Comparison of ENCODE assay signal across 12 cellular contexts in genomic region chr5:59661306-59661705, GRCh38.
A peak's percentile ranks its signal among the peaks of the same experiment; 100 is the strongest.
DNase-seq lines count a peak whose midpoint lies in the region; ATAC-seq, FAIRE-seq and TF ChIP-seq lines count a peak whose summit lies in the region.
"Had no signal": no experiment of that assay in that cellular context is flagged by ENCODE, and none has a peak within 500 bp of the region (broad histone marks: within the 10 kb centered on the region; RNA-seq: fewer than 3 reads in every experiment).

No MANE protein-coding gene starts in this region.

- no peak for ATAC-seq in GM21576 (IDR thresholded peaks at IDR 0.05; ENCODE audit: unreplicated experiment)
- no peak for ATAC-seq in activated T-cell treated with anti-CD3 and anti-CD28 coated beads, Interleukin-2, amount 50 U/mL, for 4 hours

- no peaks in the 10 kb centered on the region for H3K9me2 ChIP-seq in OCI-LY7 (ENCODE audit: insufficient read depth, low read length)

- H3K4me3 ChIP-seq in OCI-LY7 (ENCODE audit: low read depth, low read length, poor library complexity, severe bottlenecking): no peak overlapping the region
- H3K4me3 ChIP-seq in fibroblast of villous mesenchyme (ENCODE audit: low read depth, low read length): no peak overlapping the region

- H3K4me3 Mint-ChIP-seq in activated T-cell treated with anti-CD3 and anti-CD28 coated beads, Interleukin-2, amount 50 U/mL, for 4 hours: no peak overlapping the region
- H3K4me3 Mint-ChIP-seq: CD14-positive monocyte had no signal

- CTCF ChIA-PET in OCI-LY7 (lab: Charles Lee; ENCODE audit: unreplicated experiment): interaction anchor here (1.0 kb wide), 1 partner anchor 12 kb away, joined by 3 read pairs; no protein-coding TSS in a partner anchor

- H3K9me3 Mint-ChIP-seq in activated T-cell treated with anti-CD3 and anti-CD28 coated beads, Interleukin-2, amount 50 U/mL, for 4 hours: no peaks in the 10 kb centered on the region
- H3K9me3 Mint-ChIP-seq: brain, CD14-positive monocyte had no signal

- DNase-seq in GM19239 (ENCODE audit: insufficient read length, low spot score) (no peak), OCI-LY7 (ENCODE audit: low spot score) (no peak), fibroblast of villous mesenchyme (ENCODE audit: low read depth) (peak; percentile 29), renal cortical epithelial cell (ENCODE audit: low read depth) (peak; percentile 55), iPS-NIHi7 (ENCODE audit: extremely low spot score) (no peak), GM10266 (ENCODE audit: extremely low spot score) (no peak)
- no peak for DNase-seq in activated T-cell treated with anti-CD3 and anti-CD28 coated beads, Interleukin-2, amount 50 U/mL, for 4 hours
- DNase-seq: effector CD4-positive, alpha-beta T cell; foreskin keratinocyte had no signal

- intact Hi-C loops in OCI-LY7 (cut with micrococcal nuclease; ENCODE audit: unreplicated experiment): loop anchor here (10.0 kb wide), 1 partner anchor 477 kb away; no protein-coding TSS in a partner anchor

- H3K4me2 ChIP-seq in OCI-LY7 (ENCODE audit: low read length): no peak overlapping the region

- no peaks in the 10 kb centered on the region for H3K36me3 ChIP-seq in OCI-LY7 (ENCODE audit: insufficient read depth, low read length)

- H4K20me1 ChIP-seq in OCI-LY7 (ENCODE audit: insufficient read depth, low read length): no peaks in the 10 kb centered on the region

- peaks cover 4% of the 10 kb centered on the region for H3K4me1 Mint-ChIP-seq in activated T-cell treated with anti-CD3 and anti-CD28 coated beads, Interleukin-2, amount 50 U/mL, for 4 hours (ENCODE audit: low read depth)

- peak overlapping the region; percentile 81; the same call in 1 of the 2 replicates for H2AFZ ChIP-seq in OCI-LY7 (ENCODE audit: low read length)

- POLR2A ChIA-PET in OCI-LY7 (lab: Charles Lee): interaction anchor here (0.6 to 1.7 kb wide), 6 partner anchors 9 to 282 kb away, joined by 3 to 4 read pairs (median 3); no protein-coding TSS in a partner anchor

- H3K27ac ChIP-seq in OCI-LY7 (ENCODE audit: low read depth, low read length, poor library complexity, severe bottlenecking): no peak overlapping the region

- H3K27me3 Mint-ChIP-seq in activated T-cell treated with anti-CD3 and anti-CD28 coated beads, Interleukin-2, amount 50 U/mL, for 4 hours (ENCODE audit: low read depth): no peaks in the 10 kb centered on the region
- H3K27me3 Mint-ChIP-seq: brain had no signal

- H3K79me2 ChIP-seq in OCI-LY7 (ENCODE audit: insufficient read depth, low read depth, low read length): no peaks in the 10 kb centered on the region

- H3K9me3 ChIP-seq in OCI-LY7 (ENCODE audit: low read length): no peaks in the 10 kb centered on the region

- peak; percentile 79 for FAIRE-seq in GM19239 (lab: Jason Lieb, UNC)

- H3K4me1 ChIP-seq in OCI-LY7 (ENCODE audit: insufficient read depth, low read length, poor library complexity, severe bottlenecking): peaks cover 7% of the 10 kb centered on the region
- H3K4me1 ChIP-seq: foreskin keratinocyte had no signal

- H3K36me3 Mint-ChIP-seq in activated T-cell treated with anti-CD3 and anti-CD28 coated beads, Interleukin-2, amount 50 U/mL, for 4 hours (ENCODE audit: insufficient read depth): no peaks in the 10 kb centered on the region
- H3K36me3 Mint-ChIP-seq: brain had no signal

- no TSS peak for BruUV-seq in OCI-LY7 (replicated peaks; lab: Mats Ljungman, UMichigan)

- TF ChIP-seq CTCF in OCI-LY7 (conservative IDR thresholded peaks at IDR 0.05; ENCODE audit: low read length) (no peak), fibroblast of villous mesenchyme (IDR thresholded peaks at IDR 0.05; ENCODE audit: insufficient read depth, low read depth, low read length) (no peak), GM10266 (IDR thresholded peaks at IDR 0.05; ENCODE audit: control insufficient read depth, insufficient read depth, low read depth, missing control alignments) (no peak)

Comparison
In these comparisons a context has a peak if more than half of its experiments do, and no peak if none do; other contexts are left out.
1. DNase-seq: peak in fibroblast of villous mesenchyme (single experiment) and renal cortical epithelial cell (single experiment); none in GM19239 (single experiment), OCI-LY7 (single experiment), iPS-NIHi7 (single experiment), activated T-cell treated with anti-CD3 and anti-CD28 coated beads, Interleukin-2, amount 50 U/mL, for 4 hours (single experiment) and GM10266 (single experiment).